Comparison of ENCODE assay signal across 8 cellular contexts in the genomic region with DNA sequence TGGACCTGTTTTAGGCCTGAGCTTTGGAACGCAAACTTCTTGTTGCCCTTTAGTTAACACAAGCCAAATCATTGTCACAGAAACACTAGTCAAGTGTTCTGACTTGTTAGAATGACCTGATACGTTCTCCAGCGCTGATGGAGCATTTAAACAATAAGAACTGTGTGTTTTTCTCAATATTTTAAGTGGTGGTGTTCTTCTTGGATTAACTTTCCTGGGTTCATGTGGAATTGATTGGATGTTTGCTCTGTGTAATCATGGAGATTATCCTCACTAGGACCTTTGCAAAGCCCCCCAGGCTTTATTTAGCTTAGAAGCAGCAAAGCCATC. TPM values are rescaled to one million over a fixed set of nuclear protein-coding genes. Genes with fewer than 3 reads are reported as not detected.
DNase-seq lines count a peak whose midpoint lies in the region; ATAC-seq and TF ChIP-seq lines count a peak whose summit lies in the region.

No MANE protein-coding gene starts in this region.

- H3K4me1 Mint-ChIP-seq in HFFc6 (ENCODE audit: low read depth), result peaks cover 72% of the 10 kb centered on the region
- peaks cover 27% of the 10 kb centered on the region for H3K4me1 Mint-ChIP-seq in activated B cell treated with CpG ODN at 0.5 μM for 24 hours

- H3K27ac ChIP-seq in skeletal muscle tissue (ENCODE audit: low read depth, low read length), result no peak overlapping the region

- CTCF ChIA-PET in activated B cell treated with CpG ODN at 0.5 μM for 24 hours (lab: Charles Lee), result interaction anchor here (1.6 kb wide), 1 partner anchor 12 kb away, joined by 6 read pairs; no protein-coding TSS in a partner anchor

- peaks cover 25 to 26% (median 25%) of the 10 kb centered on the region in 3 donors for H3K4me1 ChIP-seq in skeletal muscle tissue (ENCODE audit: control insufficient read depth in 3 of 3, insufficient read depth in 3 of 3, low read length in 3 of 3)

- DNase-seq in HFFc6 (no peak), activated B cell treated with CpG ODN at 0.5 μM for 24 hours (no peak), globus pallidus (ENCODE audit: low spot score) (peak; percentile 58), AML-193 (lab: John Stamatoyannopoulos, UW) (no peak), GM19238 (ENCODE audit: insufficient read length, low spot score) (no peak), left colon (no peak)

- H3K4me3 Mint-ChIP-seq in HFFc6, result peak overlapping the region; percentile 100
- H3K4me3 Mint-ChIP-seq in activated B cell treated with CpG ODN at 0.5 μM for 24 hours, result peak overlapping the region; percentile 99

- H3K4me3 ChIP-seq in skeletal muscle tissue (ENCODE audit: low read length in 3 of 3), result peak overlapping the region; percentile 73 to 85 (median 83)

- intact Hi-C loops in activated B cell treated with CpG ODN at 0.5 μM for 24 hours (cut with micrococcal nuclease), result loop anchor here (10.0 kb wide), 2 partner anchors 1132 to 1512 kb away; partner anchors contain the start of gene MCM3
- intact Hi-C loops in left colon (cut with DNase I, micrococcal nuclease), result no loop called here

- H3K36me3 Mint-ChIP-seq in HFFc6 (ENCODE audit: low read depth) (peaks cover 9% of the 10 kb centered on the region), activated B cell treated with CpG ODN at 0.5 μM for 24 hours (ENCODE audit: low read depth) (peaks cover 12% of the 10 kb centered on the region)

- H3K27me3 ChIP-seq in skeletal muscle tissue (ENCODE audit: control insufficient read depth in 3 of 3, insufficient read depth in 3 of 3, low read length in 3 of 3), result peaks cover 0 to 39% (median 38%) of the 10 kb centered on the region in 3 donors

- H3K9me3 ChIP-seq in skeletal muscle tissue (ENCODE audit: control insufficient read depth in 3 of 3, low read length in 3 of 3), result no peaks in the 10 kb centered on the region

- POLR2A ChIA-PET in activated B cell treated with CpG ODN at 0.5 μM for 24 hours (lab: Charles Lee), result no interaction called here

- H3K9ac ChIP-seq in skeletal muscle tissue (ENCODE audit: low read depth in 1 of 3, low read length in 3 of 3), result peak overlapping the region in 1 of 3 donors; percentile 73

- ATAC-seq in activated B cell treated with CpG ODN at 0.5 μM for 24 hours (ENCODE audit: low read depth), result no peak
- no peak for ATAC-seq in left colon
- ATAC-seq in GM18868 (IDR thresholded peaks at IDR 0.05; ENCODE audit: unreplicated experiment), result no peak

- H3K27me3 Mint-ChIP-seq in HFFc6 (ENCODE audit: insufficient read depth), result peaks cover 3% of the 10 kb centered on the region
- H3K27me3 Mint-ChIP-seq in activated B cell treated with CpG ODN at 0.5 μM for 24 hours, result peaks cover 2% of the 10 kb centered on the region

- no peak for TF ChIP-seq CTCF in HFFc6 (IDR thresholded peaks at IDR 0.05)
- TF ChIP-seq CTCF in activated B cell treated with CpG ODN at 0.5 μM for 24 hours (IDR thresholded peaks at IDR 0.05), result no peak

- no peaks in the 10 kb centered on the region for H3K36me3 ChIP-seq in skeletal muscle tissue (ENCODE audit: control insufficient read depth in 3 of 3, insufficient read depth in 3 of 3, low read length in 3 of 3)

- H3K9me3 Mint-ChIP-seq in HFFc6, result no peaks in the 10 kb centered on the region
- H3K9me3 Mint-ChIP-seq in activated B cell treated with CpG ODN at 0.5 μM for 24 hours, result no peaks in the 10 kb centered on the region

- no peak overlapping the region for H3K27ac Mint-ChIP-seq in HFFc6
- H3K27ac Mint-ChIP-seq in activated B cell treated with CpG ODN at 0.5 μM for 24 hours, result peak overlapping the region; percentile 30

RNA-seq across cellular contexts. Expression of gene LRRC1, which starts 1.6 kb away (rescaled TPM):
- total RNA-seq in HFFc6 (2021; fragmentation: NEBNext Ultra II Directional; extraction: Animal tissue kit (Norgen Biotek cat#: 25700)), result 10 to 100 TPM in 3 of 6 experiments, 1 to 10 TPM in 3; 9.3 to 12.0 (median 10.8) TPM
- 3.0 and 4.7 TPM in 2 replicates for total RNA-seq in activated B cell treated with CpG ODN at 0.5 μM for 24 hours
- total RNA-seq in skeletal muscle tissue, result 3.7 TPM
- total RNA-seq in left colon, result 10 to 100 TPM; 69.2 to 85.7 TPM

Comparison
In these comparisons a context has a peak if more than half of its experiments do, and no peak if none do; other contexts are left out.
1. RNA of gene LRRC1, which starts 1.6 kb away (total RNA-seq): 69.2 to 85.7 TPM in left colon; 9.3 to 12.0 TPM in HFFc6, 3.0 to 4.7 TPM in activated B cell treated with CpG ODN at 0.5 μM for 24 hours and 3.7 TPM in skeletal muscle tissue (single experiment); every median in the first group is over 4 times any median in the second.